In genomic region chr7:44846816-44847508, GRCh38 we compare ENCODE assay signal across 8 cellular contexts. TPM values are rescaled to one million over a fixed set of nuclear protein-coding genes. Genes with fewer than 3 reads are reported as not detected.
A peak's percentile ranks its signal among the peaks of the same experiment; 100 is the strongest.
DNase-seq lines count a peak whose midpoint lies in the region; ATAC-seq lines count a peak whose summit lies in the region.

No MANE protein-coding gene starts in this region.

- DNase-seq in activated CD8-positive, alpha-beta memory T cell treated with anti-CD3 and anti-CD28 coated beads, Interleukin-2, amount 10 ng/mL, durations not matched to agents 7 days and 5 days = no peak
- no peak for DNase-seq in activated CD8-positive, alpha-beta memory T cell treated with anti-CD3 and anti-CD28 coated beads, Interleukin-2, amount 50 U/mL, for 4 hours
- DNase-seq in activated CD4-positive, alpha-beta memory T cell treated with anti-CD3 and anti-CD28 coated beads for 36 hours = no peak
- DNase-seq in substantia nigra (lab: John Stamatoyannopoulos, UW) = no peak
- no peak for DNase-seq in NCI-H1417 treated with DMSO at 0.1 percent for 48 hours (lab: John Stamatoyannopoulos, UW)
- no peak for DNase-seq in HUDEP-2 (lab: John Stamatoyannopoulos, UW; ENCODE audit: unreplicated experiment in 76 of 76)
- DNase-seq in NCI-H82 treated with DMSO at 0.1 percent for 48 hours (lab: John Stamatoyannopoulos, UW; ENCODE audit: unreplicated experiment) = no peak

- intact Hi-C loops in activated CD4-positive, alpha-beta memory T cell treated with anti-CD3 and anti-CD28 coated beads for 36 hours (cut with micrococcal nuclease) = loop anchor here (1.0 to 5.0 kb wide), 3 partner anchors 241 to 355 kb away; partner anchors contain the start of genes NUDCD3 and OGDH

- H3K27me3 Mint-ChIP-seq in activated CD8-positive, alpha-beta memory T cell treated with anti-CD3 and anti-CD28 coated beads, Interleukin-2, amount 10 ng/mL, durations not matched to agents 7 days and 5 days = no peaks in the 10 kb centered on the region
- H3K27me3 Mint-ChIP-seq in activated CD4-positive, alpha-beta memory T cell treated with anti-CD3 and anti-CD28 coated beads for 36 hours = peaks cover 2% of the 10 kb centered on the region

- peak overlapping the region; percentile 98 for H3K4me3 ChIP-seq in iPS-11a (ENCODE audit: low read depth, low read length)

- peak overlapping the region; percentile 85 for H3K27ac ChIP-seq in substantia nigra (ENCODE audit: low read depth, low read length, poor library complexity, severe bottlenecking)

- peak overlapping the region; percentile 99 for H3K27ac Mint-ChIP-seq in activated CD8-positive, alpha-beta memory T cell treated with anti-CD3 and anti-CD28 coated beads, Interleukin-2, amount 10 ng/mL, durations not matched to agents 7 days and 5 days
- H3K27ac Mint-ChIP-seq in activated CD4-positive, alpha-beta memory T cell treated with anti-CD3 and anti-CD28 coated beads for 36 hours = peak overlapping the region; percentile 95

- ATAC-seq in activated CD8-positive, alpha-beta memory T cell treated with anti-CD3 and anti-CD28 coated beads, Interleukin-2, amount 10 ng/mL, durations not matched to agents 7 days and 5 days = no peak

- peaks cover 39% of the 10 kb centered on the region for H3K4me1 Mint-ChIP-seq in activated CD8-positive, alpha-beta memory T cell treated with anti-CD3 and anti-CD28 coated beads, Interleukin-2, amount 10 ng/mL, durations not matched to agents 7 days and 5 days
- peaks cover 40% of the 10 kb centered on the region for H3K4me1 Mint-ChIP-seq in activated CD4-positive, alpha-beta memory T cell treated with anti-CD3 and anti-CD28 coated beads for 36 hours (ENCODE audit: low read depth)

- no peaks in the 10 kb centered on the region for H3K9me3 Mint-ChIP-seq in activated CD8-positive, alpha-beta memory T cell treated with anti-CD3 and anti-CD28 coated beads, Interleukin-2, amount 10 ng/mL, durations not matched to agents 7 days and 5 days (ENCODE audit: low read depth)
- no peaks in the 10 kb centered on the region for H3K9me3 Mint-ChIP-seq in activated CD4-positive, alpha-beta memory T cell treated with anti-CD3 and anti-CD28 coated beads for 36 hours

- CTCF ChIA-PET in activated CD8-positive, alpha-beta memory T cell treated with anti-CD3 and anti-CD28 coated beads, Interleukin-2, amount 10 ng/mL, durations not matched to agents 7 days and 5 days (lab: Charles Lee) = interaction anchor here (0.8 to 5.4 kb wide), 16 partner anchors 12 to 282 kb away, joined by 3 to 44 read pairs (median 5); partner anchors contain the start of genes OGDH, PPIA, PURB and TMED4
- CTCF ChIA-PET in activated CD4-positive, alpha-beta memory T cell treated with anti-CD3 and anti-CD28 coated beads for 36 hours (lab: Charles Lee) = interaction anchor here (0.6 to 4.2 kb wide), 22 partner anchors 10 to 282 kb away, joined by 3 to 30 read pairs (median 6); partner anchors contain the start of genes DDX56, PURB and TMED4

- H3K36me3 Mint-ChIP-seq in activated CD8-positive, alpha-beta memory T cell treated with anti-CD3 and anti-CD28 coated beads, Interleukin-2, amount 10 ng/mL, durations not matched to agents 7 days and 5 days = peaks cover 24% of the 10 kb centered on the region
- H3K36me3 Mint-ChIP-seq in activated CD4-positive, alpha-beta memory T cell treated with anti-CD3 and anti-CD28 coated beads for 36 hours = peaks cover 17% of the 10 kb centered on the region

- POLR2A ChIA-PET in activated CD4-positive, alpha-beta memory T cell treated with anti-CD3 and anti-CD28 coated beads for 36 hours (lab: Charles Lee) = interaction anchor here (0.7 to 5.8 kb wide), 19 partner anchors 10 to 281 kb away, joined by 3 to 44 read pairs (median 6); partner anchors contain the start of genes OGDH, PURB and TMED4

- H3K4me3 Mint-ChIP-seq in activated CD8-positive, alpha-beta memory T cell treated with anti-CD3 and anti-CD28 coated beads, Interleukin-2, amount 10 ng/mL, durations not matched to agents 7 days and 5 days = peak overlapping the region; percentile 97
- H3K4me3 Mint-ChIP-seq in activated CD4-positive, alpha-beta memory T cell treated with anti-CD3 and anti-CD28 coated beads for 36 hours = peak overlapping the region; percentile 93

RNA-seq across cellular contexts. Expression of gene H2AZ2, which starts 0.9 kb away (rescaled TPM):
- total RNA-seq in activated CD8-positive, alpha-beta memory T cell treated with anti-CD3 and anti-CD28 coated beads, Interleukin-2, amount 10 ng/mL, durations not matched to agents 7 days and 5 days = 100 to 1,000 TPM; 302 to 331 TPM
- total RNA-seq in activated CD4-positive, alpha-beta memory T cell treated with anti-CD3 and anti-CD28 coated beads for 36 hours = 100 to 1,000 TPM; 299 to 307 TPM

RNA-seq across cellular contexts. Expression of gene PURB, which starts 38.4 kb away (rescaled TPM):
- total RNA-seq in activated CD8-positive, alpha-beta memory T cell treated with anti-CD3 and anti-CD28 coated beads, Interleukin-2, amount 10 ng/mL, durations not matched to agents 7 days and 5 days = 10 to 100 TPM; 33.4 to 35.4 TPM
- 10 to 100 TPM; 21.5 to 23.6 TPM for total RNA-seq in activated CD4-positive, alpha-beta memory T cell treated with anti-CD3 and anti-CD28 coated beads for 36 hours

RNA-seq across cellular contexts. Expression of gene PPIA, which starts 50.5 kb away (rescaled TPM):
- total RNA-seq in activated CD8-positive, alpha-beta memory T cell treated with anti-CD3 and anti-CD28 coated beads, Interleukin-2, amount 10 ng/mL, durations not matched to agents 7 days and 5 days = 1,000 to 10,000 TPM; 1,935 to 2,367 TPM
- total RNA-seq in activated CD4-positive, alpha-beta memory T cell treated with anti-CD3 and anti-CD28 coated beads for 36 hours = 1,000 to 10,000 TPM; 3,158 to 3,182 TPM
